In genomic region chr1:226001852-226002666, GRCh38 we compare ENCODE assay signal across 1 cellular context.
A peak's percentile ranks its signal among the peaks of the same experiment; 100 is the strongest.
TF ChIP-seq lines count a peak whose summit lies in the region.

No MANE protein-coding gene starts in this region.

TF ChIP-seq in GM12878, 131 proteins besides CTCF, POLR2A, EP300 and RAD21 (continued from another document):
- no peak for TF ChIP-seq IRF5 (IDR thresholded peaks at IDR 0.05; ENCODE audit: borderline replicate concordance)
- peak; percentile 98 for TF ChIP-seq IKZF1 (conservative IDR thresholded peaks at IDR 0.05)
- TF ChIP-seq TCF3 (IDR thresholded peaks at IDR 0.05; ENCODE audit: borderline replicate concordance, insufficient read depth, low read depth, low read length): no peak
- TF ChIP-seq MEF2A (IDR thresholded peaks at IDR 0.05; ENCODE audit: insufficient read depth, low read depth, low read length): no peak
- no peak for TF ChIP-seq JUNB (IDR thresholded peaks at IDR 0.05)
- no peak for TF ChIP-seq KAT2A (conservative IDR thresholded peaks at IDR 0.05; ENCODE audit: control insufficient read depth, low read depth, low read length)
